8 cellular contexts compared by ENCODE assay signal in genomic region chr19:46746281-46746965, GRCh38.
DNase-seq lines count a peak whose midpoint lies in the region; ATAC-seq and TF ChIP-seq lines count a peak whose summit lies in the region.

STRN4 (minus strand) TSS chr19:46746450; CDS start chr19:46746430, 20 bp downstream.

- DNase-seq in GM03348 (ENCODE audit: low spot score) (peak; percentile 98), NCI-H446 (lab: John Stamatoyannopoulos, UW) (peak; percentile 38 to 73), activated T-cell treated with anti-CD3 and anti-CD28 coated beads for 4 hours (peak; percentile 43), erythroblast (lab: John Stamatoyannopoulos, UW) (peak; percentile 75 to 86)
- peak; percentile 31 to 43 for DNase-seq in stimulated activated naive CD8-positive, alpha-beta T cell treated with anti-CD3 and anti-CD28 coated beads, Interleukin-15, amount 100 ng/mL, for 72 hours

- peak within 1 kb of the TSS; percentile 83 to 97 for H3K4me3 Mint-ChIP-seq in stimulated activated naive CD8-positive, alpha-beta T cell treated with anti-CD3 and anti-CD28 coated beads, Interleukin-15, amount 100 ng/mL, for 72 hours

- ATAC-seq in HG02571 (IDR thresholded peaks at IDR 0.05; ENCODE audit: unreplicated experiment) (peak; percentile 49), HG03025 (IDR thresholded peaks at IDR 0.05; ENCODE audit: low FRiP score, unreplicated experiment) (no peak)
- peak; percentile 76 for ATAC-seq in stimulated activated naive CD8-positive, alpha-beta T cell treated with anti-CD3 and anti-CD28 coated beads, Interleukin-15, amount 100 ng/mL, for 72 hours

- H3K9ac ChIP-seq in muscle layer of colon (ENCODE audit: low read length): peak within 1 kb of the TSS; percentile 81

- peaks cover 6% of the 10 kb centered on the region for H3K36me3 ChIP-seq in muscle layer of colon (ENCODE audit: insufficient read depth, low read length)

- no peaks in the 10 kb centered on the region for H3K27me3 Mint-ChIP-seq in stimulated activated naive CD8-positive, alpha-beta T cell treated with anti-CD3 and anti-CD28 coated beads, Interleukin-15, amount 100 ng/mL, for 72 hours

- TF ChIP-seq POLR2A in erythroblast (IDR thresholded peaks at IDR 0.05; ENCODE audit: low read length): no peak

- peak within 1 kb of the TSS; percentile 81 to 86 for H3K4me3 ChIP-seq in muscle layer of colon (ENCODE audit: low read depth in 1 of 2, low read length in 2 of 2)

- H3K27ac ChIP-seq in muscle layer of colon (ENCODE audit: low read depth, low read length): peak within 1 kb of the TSS; percentile 82

- no peaks in the 10 kb centered on the region for H3K9me3 ChIP-seq in muscle layer of colon (ENCODE audit: low read length)

- no peaks in the 10 kb centered on the region for H3K9me3 Mint-ChIP-seq in stimulated activated naive CD8-positive, alpha-beta T cell treated with anti-CD3 and anti-CD28 coated beads, Interleukin-15, amount 100 ng/mL, for 72 hours

- peaks cover 38% of the 10 kb centered on the region for H3K4me1 ChIP-seq in muscle layer of colon (ENCODE audit: insufficient read depth, low read length)

- peak within 1 kb of the TSS; percentile 97 to 98 for H3K27ac Mint-ChIP-seq in stimulated activated naive CD8-positive, alpha-beta T cell treated with anti-CD3 and anti-CD28 coated beads, Interleukin-15, amount 100 ng/mL, for 72 hours

- H3K27me3 ChIP-seq in muscle layer of colon (ENCODE audit: control insufficient read depth in 1 of 2, insufficient read depth in 2 of 2, low read length in 2 of 2): no peaks in the 10 kb centered on the region

- peaks cover 66% of the 10 kb centered on the region for H3K4me1 Mint-ChIP-seq in stimulated activated naive CD8-positive, alpha-beta T cell treated with anti-CD3 and anti-CD28 coated beads, Interleukin-15, amount 100 ng/mL, for 72 hours

Comparison
In these comparisons a context has a peak if more than half of its experiments do, and no peak if none do; other contexts are left out.
1. DNase-seq: peak in every context shown above with its lines; median percentile 98 in GM03348; 80 in erythroblast; 56 in NCI-H446; 43 in activated T-cell treated with anti-CD3 and anti-CD28 coated beads for 4 hours; 37 in stimulated activated naive CD8-positive, alpha-beta T cell treated with anti-CD3 and anti-CD28 coated beads, Interleukin-15, amount 100 ng/mL, for 72 hours.